In genomic region chr6:132023490-132023889, GRCh38 we compare ENCODE assay signal across 21 cellular contexts.
DNase-seq lines count a peak whose midpoint lies in the region; ATAC-seq and TF ChIP-seq lines count a peak whose summit lies in the region.
"Had no signal": no experiment of that assay in that cellular context is flagged by ENCODE, and none has a peak within 500 bp of the region (broad histone marks: within the 10 kb centered on the region; RNA-seq: fewer than 3 reads in every experiment).

No MANE protein-coding gene starts in this region.

- peak; percentile 6 for DNase-seq in Caki2 (ENCODE audit: low read depth)
- DNase-seq in MV-4-11 (lab: John Stamatoyannopoulos, UW) = peak; percentile 24
- DNase-seq in cardiac fibroblast (ENCODE audit: low read depth in 2 of 2) = no peak
- no peak for DNase-seq in kidney epithelial cell (ENCODE audit: low read depth)
- DNase-seq in RWPE1 (ENCODE audit: low spot score) = no peak
- no peak for DNase-seq in activated CD8-positive, alpha-beta memory T cell treated with anti-CD3 and anti-CD28 coated beads, Interleukin-2, amount 10 ng/mL, durations not matched to agents 7 days and 5 days
- DNase-seq in esophagus squamous epithelium (lab: John Stamatoyannopoulos, UW) = no peak
- DNase-seq: activated CD4-positive, alpha-beta T cell treated with anti-CD3 and anti-CD28 coated beads, Interleukin-2, amount 50 U/mL, for 4 hours; activated naive CD4-positive, alpha-beta T cell treated with anti-CD3 and anti-CD28 coated beads for 36 hours; cortex of kidney; foreskin keratinocyte; GF-D8; left lung; NCI-H187 treated with DMSO at 0.1 percent for 48 hours; NCI-H446 treated with DMSO at 0.1 percent for 48 hours; NK-92 treated with Interleukin-12 subunit alpha and Interleukin-12 subunit beta, amount 100 ng/mL, for 24 hours; substantia nigra had no signal

- H3K4me3 ChIP-seq in cardiac fibroblast (replicated peaks in 1 of 2; ENCODE audit: low read depth in 2 of 2, low read length in 2 of 2) (no peak overlapping the region), kidney epithelial cell (ENCODE audit: low read depth, low read length) (no peak overlapping the region), esophagus squamous epithelium (no peak overlapping the region)
- H3K4me3 ChIP-seq: A549; BLaER1 treated with 17β-estradiol and CSF1 and Interleukin-3, amounts not matched to agents 10 nM and 100 nM; left lung; vagina had no signal

- no peaks in the 10 kb centered on the region for H3K4me1 Mint-ChIP-seq in activated CD8-positive, alpha-beta memory T cell treated with anti-CD3 and anti-CD28 coated beads, Interleukin-2, amount 10 ng/mL, durations not matched to agents 7 days and 5 days

- H3K36me3 ChIP-seq in kidney epithelial cell (ENCODE audit: control insufficient read depth, insufficient read depth, low read length) = no peaks in the 10 kb centered on the region
- H3K36me3 ChIP-seq in esophagus squamous epithelium = no peaks in the 10 kb centered on the region
- H3K36me3 ChIP-seq: left lung, vagina had no signal

- in situ Hi-C loops in Caki2 (cut with HindIII; ENCODE audit: low pct_unique_long_range_greater_than_20kb, low sequenced_read_pairs) = no loop called here

- H3K27me3 ChIP-seq in kidney epithelial cell (ENCODE audit: control insufficient read depth, insufficient read depth, low read length) (no peaks in the 10 kb centered on the region), esophagus squamous epithelium (no peaks in the 10 kb centered on the region)
- H3K27me3 ChIP-seq: BLaER1 treated with 17β-estradiol and CSF1 and Interleukin-3, amounts not matched to agents 10 nM and 100 nM; foreskin keratinocyte; left lung; vagina had no signal

- intact Hi-C loops in esophagus squamous epithelium (cut with DNase I) = no loop called here

- TF ChIP-seq CTCF in cardiac fibroblast (IDR thresholded peaks at IDR 0.05; ENCODE audit: low read depth, low read length) (peak; percentile 6), kidney epithelial cell (IDR thresholded peaks at IDR 0.05; ENCODE audit: insufficient read depth, low read length, poor library complexity, severe bottlenecking) (peak; percentile 26), RWPE1 (conservative IDR thresholded peaks at IDR 0.05; ENCODE audit: low read depth) (no peak), esophagus squamous epithelium (IDR thresholded peaks at IDR 0.05) (no peak)

- no peak overlapping the region for H3K27ac Mint-ChIP-seq in activated CD8-positive, alpha-beta memory T cell treated with anti-CD3 and anti-CD28 coated beads, Interleukin-2, amount 10 ng/mL, durations not matched to agents 7 days and 5 days
- H3K27ac Mint-ChIP-seq: activated naive CD4-positive, alpha-beta T cell treated with anti-CD3 and anti-CD28 coated beads for 36 hours had no signal

- POLR2A ChIA-PET in RWPE1 (lab: Yijun Ruan, JAX; ENCODE audit: low non-redundant PET) = no interaction called here

- H3K9me3 Mint-ChIP-seq in activated CD8-positive, alpha-beta memory T cell treated with anti-CD3 and anti-CD28 coated beads, Interleukin-2, amount 10 ng/mL, durations not matched to agents 7 days and 5 days (ENCODE audit: low read depth) = no peaks in the 10 kb centered on the region
- H3K9me3 Mint-ChIP-seq: activated naive CD4-positive, alpha-beta T cell treated with anti-CD3 and anti-CD28 coated beads for 36 hours had no signal

- H3K36me3 Mint-ChIP-seq in activated CD8-positive, alpha-beta memory T cell treated with anti-CD3 and anti-CD28 coated beads, Interleukin-2, amount 10 ng/mL, durations not matched to agents 7 days and 5 days = no peaks in the 10 kb centered on the region

- no peaks in the 10 kb centered on the region for H3K9me3 ChIP-seq in esophagus squamous epithelium
- H3K9me3 ChIP-seq: A549, left lung, vagina had no signal

- no peaks in the 10 kb centered on the region for H3K4me1 ChIP-seq in esophagus squamous epithelium
- H3K4me1 ChIP-seq: foreskin keratinocyte, left lung had no signal

- TF ChIP-seq POLR2A in esophagus squamous epithelium (IDR thresholded peaks at IDR 0.05) = no peak

- ATAC-seq in activated CD8-positive, alpha-beta memory T cell treated with anti-CD3 and anti-CD28 coated beads, Interleukin-2, amount 10 ng/mL, durations not matched to agents 7 days and 5 days = no peak
- ATAC-seq in GM18517 (IDR thresholded peaks at IDR 0.05; ENCODE audit: unreplicated experiment) = no peak
- ATAC-seq: A549, foreskin keratinocyte, left lung had no signal

- H3K27me3 Mint-ChIP-seq in activated CD8-positive, alpha-beta memory T cell treated with anti-CD3 and anti-CD28 coated beads, Interleukin-2, amount 10 ng/mL, durations not matched to agents 7 days and 5 days = no peaks in the 10 kb centered on the region

- CTCF ChIA-PET in RWPE1 (lab: Yijun Ruan, JAX) = no interaction called here
- CTCF ChIA-PET in activated CD8-positive, alpha-beta memory T cell treated with anti-CD3 and anti-CD28 coated beads, Interleukin-2, amount 10 ng/mL, durations not matched to agents 7 days and 5 days (lab: Charles Lee) = no interaction called here

- 93% methylated on average over 3 to 4 of the region's 5 CpGs for WGBS in esophagus squamous epithelium, 2 donors

- H3K4me3 Mint-ChIP-seq in activated CD8-positive, alpha-beta memory T cell treated with anti-CD3 and anti-CD28 coated beads, Interleukin-2, amount 10 ng/mL, durations not matched to agents 7 days and 5 days = no peak overlapping the region
- H3K4me3 Mint-ChIP-seq: activated naive CD4-positive, alpha-beta T cell treated with anti-CD3 and anti-CD28 coated beads for 36 hours had no signal

- H3K27ac ChIP-seq in RWPE1 (no peak overlapping the region), esophagus squamous epithelium (no peak overlapping the region)
- H3K27ac ChIP-seq: A549; BLaER1 treated with 17β-estradiol and CSF1 and Interleukin-3, amounts not matched to agents 10 nM and 100 nM; foreskin keratinocyte; left lung; vagina had no signal

Comparison
In these comparisons a context has a peak if more than half of its experiments do, and no peak if none do; other contexts are left out.
1. DNase-seq: peak in Caki2 (single experiment) and MV-4-11 (single experiment); none in cardiac fibroblast (0 of 2), kidney epithelial cell (single experiment), RWPE1 (single experiment), activated CD8-positive, alpha-beta memory T cell treated with anti-CD3 and anti-CD28 coated beads, Interleukin-2, amount 10 ng/mL, durations not matched to agents 7 days and 5 days (single experiment) and esophagus squamous epithelium (single experiment).
2. CTCF ChIP-seq: peak in cardiac fibroblast (single experiment) and kidney epithelial cell (single experiment); none in RWPE1 (single experiment) and esophagus squamous epithelium (0 of 6).